In the genomic region with DNA sequence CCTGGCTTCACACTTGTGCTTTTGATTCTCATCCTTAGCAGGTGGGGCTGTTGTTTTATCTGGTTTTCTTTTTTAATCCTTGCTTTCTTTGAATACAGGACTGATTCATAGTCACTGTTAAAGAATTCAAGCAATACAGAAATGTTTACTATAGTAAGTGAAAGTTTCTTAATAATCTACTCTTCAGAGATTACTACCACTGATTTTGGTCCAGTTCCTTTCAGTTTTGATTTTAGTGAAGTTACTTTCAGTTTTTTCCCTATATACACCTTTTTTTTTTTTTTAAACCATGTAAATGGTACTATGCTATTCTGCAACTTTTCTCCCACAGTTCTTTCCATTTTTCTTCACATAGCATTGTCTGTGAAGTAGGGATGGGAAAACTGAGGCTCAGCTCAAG, we compare ENCODE assay signal across 8 cellular contexts. TPM values are rescaled to one million over a fixed set of nuclear protein-coding genes. Genes with fewer than 3 reads are reported as not detected.
DNase-seq lines count a peak whose midpoint lies in the region; ATAC-seq and TF ChIP-seq lines count a peak whose summit lies in the region.

No MANE protein-coding gene starts in this region.

- ATAC-seq in psoas muscle (no peak), HG03039 (IDR thresholded peaks at IDR 0.05; ENCODE audit: unreplicated experiment) (no peak)

- H3K4me3 ChIP-seq in colonic mucosa: no peak overlapping the region
- H3K4me3 ChIP-seq in psoas muscle: no peak overlapping the region

- H3K27me3 ChIP-seq in colonic mucosa: no peaks in the 10 kb centered on the region
- H3K27me3 ChIP-seq in psoas muscle (ENCODE audit: insufficient read depth in 3 of 3, low read length in 2 of 3): no peaks in the 10 kb centered on the region

- DNase-seq in EH (ENCODE audit: low read depth) (peak; percentile 65), LHCN-M2 (ENCODE audit: low read depth) (peak; percentile 36), colonic mucosa (no peak), psoas muscle (no peak), NCI-H1436 (lab: John Stamatoyannopoulos, UW) (no peak), HEK293T (ENCODE audit: extremely low spot score) (no peak), GM03348 (ENCODE audit: low spot score) (no peak)

- peaks cover 46% of the 10 kb centered on the region for H3K4me1 ChIP-seq in colonic mucosa
- H3K4me1 ChIP-seq in psoas muscle: peaks cover 74% of the 10 kb centered on the region

- POLR2A ChIA-PET in HEK293T (lab: Yijun Ruan, JAX): interaction anchor here (1.5 kb wide), 1 partner anchor 54 kb away, joined by 5 read pairs; the partner anchor contains the start of gene GATAD2A

- H3K36me3 ChIP-seq in colonic mucosa (no peaks in the 10 kb centered on the region), psoas muscle (ENCODE audit: insufficient read depth in 1 of 2, low read depth in 1 of 2) (no peaks in the 10 kb centered on the region)

- H3K9me3 ChIP-seq in colonic mucosa (no peaks in the 10 kb centered on the region), psoas muscle (no peaks in the 10 kb centered on the region)

- H3K9ac ChIP-seq in colonic mucosa (ENCODE audit: low read depth in 2 of 2, low read length in 2 of 2): no peak overlapping the region

- intact Hi-C loops in colonic mucosa (cut with DNase I) (no loop called here), psoas muscle (cut with DNase I) (loop anchor here in 1 of 2 donors (5.0 kb wide), 1 partner anchor 42 kb away; no protein-coding TSS in a partner anchor)

- TF ChIP-seq CTCF in colonic mucosa (IDR thresholded peaks at IDR 0.05) (no peak), psoas muscle (IDR thresholded peaks at IDR 0.05) (no peak)

- peak overlapping the region; percentile 74 for H3K27ac ChIP-seq in colonic mucosa
- H3K27ac ChIP-seq in psoas muscle: peak overlapping the region; percentile 81

- CTCF ChIA-PET in HEK293T (lab: Yijun Ruan, JAX): no interaction called here

TF ChIP-seq in HEK293T, 16 proteins besides CTCF, POLR2A, EP300 and RAD21:
- TF ChIP-seq BHLHE40 (IDR thresholded peaks at IDR 0.05; ENCODE audit: borderline replicate concordance) (no peak), LEF1 (IDR thresholded peaks at IDR 0.05; ENCODE audit: borderline replicate concordance) (no peak), HDGF (IDR thresholded peaks at IDR 0.05; ENCODE audit: borderline replicate concordance) (no peak), SUZ12 (IDR thresholded peaks at IDR 0.05) (no peak), ELF4 (IDR thresholded peaks at IDR 0.05) (no peak), FOXM1 (IDR thresholded peaks at IDR 0.05; ENCODE audit: borderline replicate concordance) (no peak), TARDBP (IDR thresholded peaks at IDR 0.05) (no peak), L3MBTL2 (conservative IDR thresholded peaks at IDR 0.05) (no peak), NFRKB (IDR thresholded peaks at IDR 0.05) (no peak), ARNT (IDR thresholded peaks at IDR 0.05) (no peak), CTBP1 (IDR thresholded peaks at IDR 0.05; ENCODE audit: borderline replicate concordance) (no peak), FOXA1 (IDR thresholded peaks at IDR 0.05) (no peak), FOXK2 (IDR thresholded peaks at IDR 0.05) (no peak), SP1 (IDR thresholded peaks at IDR 0.05) (no peak), ZNF384 (IDR thresholded peaks at IDR 0.05) (no peak)
- TF ChIP-seq, protein P1, sequence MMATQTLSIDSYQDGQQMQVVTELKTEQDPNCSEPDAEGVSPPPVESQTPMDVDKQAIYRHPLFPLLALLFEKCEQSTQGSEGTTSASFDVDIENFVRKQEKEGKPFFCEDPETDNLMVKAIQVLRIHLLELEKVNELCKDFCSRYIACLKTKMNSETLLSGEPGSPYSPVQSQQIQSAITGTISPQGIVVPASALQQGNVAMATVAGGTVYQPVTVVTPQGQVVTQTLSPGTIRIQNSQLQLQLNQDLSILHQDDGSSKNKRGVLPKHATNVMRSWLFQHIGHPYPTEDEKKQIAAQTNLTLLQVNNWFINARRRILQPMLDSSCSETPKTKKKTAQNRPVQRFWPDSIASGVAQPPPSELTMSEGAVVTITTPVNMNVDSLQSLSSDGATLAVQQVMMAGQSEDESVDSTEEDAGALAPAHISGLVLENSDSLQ (IDR thresholded peaks at IDR 0.05): no peak

RNA-seq across cellular contexts. Expression of gene GATAD2A, which starts 53.6 kb away (rescaled TPM):
- total RNA-seq in LHCN-M2 (2014; rRNA removed): 60.7 and 64.1 TPM in 2 replicates
- 44.2 TPM for polyA plus RNA-seq in LHCN-M2 (2012)
- total RNA-seq in colonic mucosa: 100 to 1,000 TPM; 102 to 145 TPM
- total RNA-seq in psoas muscle: 10 to 100 TPM; 25.3 to 65.9 (median 55.6) TPM
- 10 to 100 TPM; 18.5 to 43.4 (median 32.5) TPM for polyA plus RNA-seq in psoas muscle

RNA-seq across cellular contexts. Expression of gene TSSK6, which starts 56.2 kb away (rescaled TPM):
- total RNA-seq in LHCN-M2 (2014; rRNA removed): 2.4 TPM in 2 replicates
- 1.3 TPM for polyA plus RNA-seq in LHCN-M2 (2012)
- 1 to 10 TPM; 2.2 to 3.6 TPM for total RNA-seq in colonic mucosa
- total RNA-seq in psoas muscle: 1 to 10 TPM in 1 of 4 donors, under 1 TPM in 2, not detected in 1; 0.50 to 1.9 (median 0.62) TPM
- 1 to 10 TPM in 2 of 3 donors, under 1 TPM in 1; 0.37 to 3.2 (median 1.4) TPM for polyA plus RNA-seq in psoas muscle

RNA-seq across cellular contexts. Expression of gene NDUFA13, which starts 56.9 kb away (rescaled TPM):
- 20.2 and 32.4 TPM in 2 replicates for total RNA-seq in LHCN-M2 (2014; rRNA removed)
- 771 TPM for polyA plus RNA-seq in LHCN-M2 (2012)
- 100 to 1,000 TPM; 399 to 494 TPM for total RNA-seq in colonic mucosa
- 100 to 1,000 TPM; 438 to 648 (median 574) TPM for total RNA-seq in psoas muscle
- polyA plus RNA-seq in psoas muscle: 100 to 1,000 TPM; 274 to 597 (median 487) TPM

Comparison
In these comparisons a context has a peak if more than half of its experiments do, and no peak if none do; other contexts are left out.
1. DNase-seq: peak in EH (single experiment) and LHCN-M2 (single experiment); none in colonic mucosa (single experiment), psoas muscle (0 of 2), NCI-H1436 (single experiment), HEK293T (single experiment) and GM03348 (single experiment).
2. RNA of gene NDUFA13, which starts 56.9 kb away (total RNA-seq): 438 to 648 TPM in psoas muscle and 399 to 494 TPM in colonic mucosa; 20.2 to 32.4 TPM in LHCN-M2; every median in the first group is over 10 times any median in the second.